In the genomic region with DNA sequence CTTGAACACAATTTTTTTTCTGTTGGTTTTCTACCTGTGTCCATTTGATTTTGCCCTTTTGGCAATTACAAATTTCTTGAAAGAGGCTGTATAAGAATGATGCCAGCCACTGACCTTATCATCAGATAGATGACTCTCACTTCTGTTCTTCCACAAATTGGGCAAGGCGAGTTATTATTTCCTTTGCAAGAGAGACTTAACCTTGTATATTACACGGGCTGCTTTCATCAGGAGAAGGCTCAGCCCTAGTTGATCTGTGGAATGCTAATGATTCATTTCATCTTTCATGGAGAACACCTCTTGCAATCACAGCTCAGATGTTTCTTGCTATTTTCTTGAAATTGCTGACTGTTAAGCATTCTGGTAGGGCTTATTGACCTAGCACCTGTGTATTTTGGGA, we compare ENCODE assay signal across 3 cellular contexts.
"Had no signal": no experiment of that assay in that cellular context is flagged by ENCODE, and none has a peak within 500 bp of the region (broad histone marks: within the 10 kb centered on the region; RNA-seq: fewer than 3 reads in every experiment).

No MANE protein-coding gene starts in this region.

- DNase-seq: GDM1, GF-D8 had no signal

- ATAC-seq: GM12878 had no signal
